13 cellular contexts compared by ENCODE assay signal in genomic region chr7:143415209-143415608, GRCh38. TPM values are rescaled to one million over a fixed set of nuclear protein-coding genes. Genes with fewer than 3 reads are reported as not detected.
"Had no signal": no experiment of that assay in that cellular context is flagged by ENCODE, and none has a peak within 500 bp of the region (broad histone marks: within the 10 kb centered on the region; RNA-seq: fewer than 3 reads in every experiment).

No MANE protein-coding gene starts in this region.

RNA-seq across cellular contexts. Expression of gene EPHA1, which starts 6.6 kb away (rescaled TPM):
- total RNA-seq: activated B cell treated with CpG ODN at 0.5 μM for 24 hours; activated T-helper 1 cell treated with anti-CD3 and anti-CD28 coated beads, Interleukin-12 subunit alpha, Interleukin-12 subunit beta, Interleukin-2, Interleukin-4 antibody, amounts not matched to agents 30 ng/mL and 10 ng/mL and 1 ng/mL, durations not matched to agents 14 hours and 24 hours and 36 hours; RPMI7951; SJSA1 had no signal

RNA-seq across cellular contexts. Expression of gene TAS2R60, which starts 28.0 kb away (rescaled TPM):
- total RNA-seq: activated B cell treated with CpG ODN at 0.5 μM for 24 hours; activated CD4-positive, alpha-beta memory T cell treated with anti-CD3 and anti-CD28 coated beads for 36 hours; activated naive CD4-positive, alpha-beta T cell treated with anti-CD3 and anti-CD28 coated beads for 36 hours; activated naive CD4-positive, alpha-beta T cell treated with anti-CD3 and anti-CD28 coated beads, Interleukin-2, amount 50 U/mL, for 72 hours; activated T-cell treated with anti-CD3 and anti-CD28 coated beads, Interleukin-2, amount 50 U/mL, for 4 hours; activated T-helper 1 cell treated with anti-CD3 and anti-CD28 coated beads, Interleukin-12 subunit alpha, Interleukin-12 subunit beta, Interleukin-2, Interleukin-4 antibody, amounts not matched to agents 30 ng/mL and 10 ng/mL and 1 ng/mL, durations not matched to agents 14 hours and 24 hours and 36 hours; astrocyte; body of pancreas; bronchial epithelial cell; M059J; RPMI7951; SJSA1 had no signal
- polyA plus RNA-seq: adrenal gland had no signal

RNA-seq across cellular contexts. Expression of gene FAM131B, which starts 52.7 kb away (rescaled TPM):
- total RNA-seq: activated B cell treated with CpG ODN at 0.5 μM for 24 hours, RPMI7951 had no signal
